ENCODE assay signal across 33 cellular contexts in genomic region chr4:137648531-137648930, GRCh38.
"Had no signal": no experiment of that assay in that cellular context is flagged by ENCODE, and none has a peak within 500 bp of the region (broad histone marks: within the 10 kb centered on the region; RNA-seq: fewer than 3 reads in every experiment).

No MANE protein-coding gene starts in this region.

- DNase-seq: activated CD4-positive, alpha-beta memory T cell treated with anti-CD3 and anti-CD28 coated beads for 36 hours; activated CD4-positive, alpha-beta T cell treated with anti-CD3 and anti-CD28 coated beads for 4 hours; activated CD8-positive, alpha-beta memory T cell treated with anti-CD3 and anti-CD28 coated beads, Interleukin-2, amount 50 U/mL, for 4 hours; activated effector memory CD4-positive, alpha-beta T cell treated with anti-CD3 and anti-CD28 coated beads, Interleukin-2, amount 50 U/mL, for 16 hours; activated naive CD4-positive, alpha-beta T cell treated with anti-CD3 and anti-CD28 coated beads for 36 hours; activated naive CD8-positive, alpha-beta T cell treated with anti-CD3 and anti-CD28 coated beads for 36 hours; activated T-cell treated with anti-CD3 and anti-CD28 coated beads, Interleukin-2, amount 50 U/mL, for 1 hour; adrenal gland; aorta; cerebellar nuclear complex; colonic mucosa; effector CD8-positive, alpha-beta T cell; gastrocnemius medialis; hypothalamus; immature natural killer cell; kidney; naive thymus-derived CD8-positive, alpha-beta T cell; stimulated activated CD4-positive, alpha-beta T cell treated with anti-CD3 and anti-CD28 coated beads, Interleukin-4, amount 100 ng/mL, for 24 hours; stimulated activated naive CD8-positive, alpha-beta T cell treated with anti-CD3 and anti-CD28 coated beads, Interleukin-15, amount 100 ng/mL, for 72 hours; substantia nigra; T-helper 9 cell; thyroid gland had no signal

- H3K27me3 ChIP-seq: adrenal gland, cardiac muscle cell, colonic mucosa, gastrocnemius medialis, thyroid gland, upper lobe of left lung had no signal

- H3K4me3 ChIP-seq: adrenal gland, cardiac muscle cell, colonic mucosa, gastrocnemius medialis, skin epidermis, thyroid gland, upper lobe of left lung had no signal

- H3K4me3 Mint-ChIP-seq: activated CD4-positive, alpha-beta memory T cell treated with anti-CD3 and anti-CD28 coated beads for 36 hours; activated naive CD4-positive, alpha-beta T cell treated with anti-CD3 and anti-CD28 coated beads for 36 hours; activated naive CD8-positive, alpha-beta T cell treated with anti-CD3 and anti-CD28 coated beads for 36 hours; activated T-helper 1 cell treated with anti-CD3 and anti-CD28 coated beads, Interleukin-12 subunit alpha, Interleukin-12 subunit beta, Interleukin-2, Interleukin-4 antibody, amounts not matched to agents 30 ng/mL and 10 ng/mL and 1 ng/mL, durations not matched to agents 14 hours and 24 hours and 36 hours; immature natural killer cell; memory B cell; naive thymus-derived CD8-positive, alpha-beta T cell; stimulated activated effector memory CD8-positive, alpha-beta T cell treated with anti-CD3 and anti-CD28 coated beads, Interleukin-12 subunit alpha, Interleukin-12 subunit beta, amount 100 ng/mL, for 72 hours; stimulated activated naive CD8-positive, alpha-beta T cell treated with anti-CD3 and anti-CD28 coated beads, Interleukin-15, amount 100 ng/mL, for 72 hours; T-helper 1 cell treated with Interleukin-12 subunit alpha and Interleukin-12 subunit beta and Interleukin-4 antibody, amounts not matched to agents 30 μg/mL and 1 μg/mL, for 36 hours had no signal

- H3K4me1 Mint-ChIP-seq: activated naive CD8-positive, alpha-beta T cell treated with anti-CD3 and anti-CD28 coated beads for 36 hours; immature natural killer cell; memory B cell; naive thymus-derived CD8-positive, alpha-beta T cell; stimulated activated effector memory CD8-positive, alpha-beta T cell treated with anti-CD3 and anti-CD28 coated beads, Interleukin-12 subunit alpha, Interleukin-12 subunit beta, amount 100 ng/mL, for 72 hours; stimulated activated naive CD8-positive, alpha-beta T cell treated with anti-CD3 and anti-CD28 coated beads, Interleukin-15, amount 100 ng/mL, for 72 hours had no signal

- H3K27ac Mint-ChIP-seq: activated CD4-positive, alpha-beta memory T cell treated with anti-CD3 and anti-CD28 coated beads for 36 hours; activated naive CD4-positive, alpha-beta T cell treated with anti-CD3 and anti-CD28 coated beads for 36 hours; activated naive CD8-positive, alpha-beta T cell treated with anti-CD3 and anti-CD28 coated beads for 36 hours; activated T-helper 1 cell treated with anti-CD3 and anti-CD28 coated beads, Interleukin-12 subunit alpha, Interleukin-12 subunit beta, Interleukin-2, Interleukin-4 antibody, amounts not matched to agents 30 ng/mL and 10 ng/mL and 1 ng/mL, durations not matched to agents 14 hours and 24 hours and 36 hours; immature natural killer cell; memory B cell; naive thymus-derived CD8-positive, alpha-beta T cell; progenitor cell of endocrine pancreas; stimulated activated effector memory CD8-positive, alpha-beta T cell treated with anti-CD3 and anti-CD28 coated beads, Interleukin-12 subunit alpha, Interleukin-12 subunit beta, amount 100 ng/mL, for 72 hours; stimulated activated naive CD8-positive, alpha-beta T cell treated with anti-CD3 and anti-CD28 coated beads, Interleukin-15, amount 100 ng/mL, for 72 hours; T-helper 1 cell treated with Interleukin-12 subunit alpha and Interleukin-12 subunit beta and Interleukin-4 antibody, amounts not matched to agents 30 μg/mL and 1 μg/mL, for 36 hours had no signal

- H3K27ac ChIP-seq: adrenal gland, cardiac muscle cell, colonic mucosa, gastrocnemius medialis, skin epidermis, thyroid gland, upper lobe of left lung, VCaP had no signal

- H3K4me1 ChIP-seq: colonic mucosa, gastrocnemius medialis, thyroid gland, upper lobe of left lung had no signal

- H3K36me3 Mint-ChIP-seq: activated CD4-positive, alpha-beta memory T cell treated with anti-CD3 and anti-CD28 coated beads for 36 hours; activated naive CD8-positive, alpha-beta T cell treated with anti-CD3 and anti-CD28 coated beads for 36 hours; brain; immature natural killer cell; memory B cell; naive thymus-derived CD8-positive, alpha-beta T cell; stimulated activated effector memory CD8-positive, alpha-beta T cell treated with anti-CD3 and anti-CD28 coated beads, Interleukin-12 subunit alpha, Interleukin-12 subunit beta, amount 100 ng/mL, for 72 hours had no signal

- H3K36me3 ChIP-seq: adrenal gland, cardiac muscle cell, colonic mucosa, gastrocnemius medialis, thyroid gland, upper lobe of left lung had no signal

- H3K27me3 Mint-ChIP-seq: activated CD4-positive, alpha-beta memory T cell treated with anti-CD3 and anti-CD28 coated beads for 36 hours; activated naive CD8-positive, alpha-beta T cell treated with anti-CD3 and anti-CD28 coated beads for 36 hours; brain; memory B cell; naive thymus-derived CD8-positive, alpha-beta T cell; progenitor cell of endocrine pancreas; stimulated activated naive CD8-positive, alpha-beta T cell treated with anti-CD3 and anti-CD28 coated beads, Interleukin-15, amount 100 ng/mL, for 72 hours had no signal

- H3K9me3 Mint-ChIP-seq: activated CD4-positive, alpha-beta memory T cell treated with anti-CD3 and anti-CD28 coated beads for 36 hours; activated naive CD8-positive, alpha-beta T cell treated with anti-CD3 and anti-CD28 coated beads for 36 hours; activated T-helper 1 cell treated with anti-CD3 and anti-CD28 coated beads, Interleukin-12 subunit alpha, Interleukin-12 subunit beta, Interleukin-2, Interleukin-4 antibody, amounts not matched to agents 30 ng/mL and 10 ng/mL and 1 ng/mL, durations not matched to agents 14 hours and 24 hours and 36 hours; T-helper 1 cell treated with Interleukin-12 subunit alpha and Interleukin-12 subunit beta and Interleukin-4 antibody, amounts not matched to agents 30 μg/mL and 1 μg/mL, for 36 hours had no signal

- H3K9me3 ChIP-seq: adrenal gland, colonic mucosa, gastrocnemius medialis, thyroid gland, upper lobe of left lung had no signal

- ATAC-seq: gastrocnemius medialis; naive thymus-derived CD8-positive, alpha-beta T cell; sciatic nerve; stimulated activated effector memory CD8-positive, alpha-beta T cell treated with anti-CD3 and anti-CD28 coated beads, Interleukin-12 subunit alpha, Interleukin-12 subunit beta, amount 100 ng/mL, for 72 hours; stimulated activated naive CD8-positive, alpha-beta T cell treated with anti-CD3 and anti-CD28 coated beads, Interleukin-15, amount 100 ng/mL, for 72 hours had no signal
